ENCODE assay signal across 8 cellular contexts in genomic region chr12:56634837-56635538, GRCh38. TPM values are rescaled to one million over a fixed set of nuclear protein-coding genes. Genes with fewer than 3 reads are reported as not detected.
DNase-seq lines count a peak whose midpoint lies in the region; ATAC-seq and TF ChIP-seq lines count a peak whose summit lies in the region.

No MANE protein-coding gene starts in this region.

- TF ChIP-seq CTCF in left ventricle myocardium inferior (IDR thresholded peaks at IDR 0.05; ENCODE audit: borderline replicate concordance), result peak; percentile 54

- H3K27ac ChIP-seq in angular gyrus (ENCODE audit: low read depth, low read length) (peak overlapping the region; percentile 88), left ventricle myocardium inferior (replicated peaks) (peak overlapping the region; percentile 97)

- peak; percentile 23 for DNase-seq in DMS79 treated with DMSO at 0.1 percent for 48 hours (lab: John Stamatoyannopoulos, UW)
- DNase-seq in H7, result peak; percentile 89
- DNase-seq in NCI-H1417 treated with DMSO at 0.1 percent for 48 hours (lab: John Stamatoyannopoulos, UW), result peak; percentile 17
- peak; percentile 43 to 71 (median 56) for DNase-seq in T-helper 1 cell
- DNase-seq in left ventricle myocardium inferior, result peak; percentile 75
- peak; percentile 50 to 96 (median 72) for DNase-seq in posterior cingulate gyrus

- intact Hi-C loops in left ventricle myocardium inferior (cut with micrococcal nuclease) (no loop called here), posterior cingulate gyrus (cut with DNase I) (loop anchor here (5.0 kb wide), 1 partner anchor 63 kb away; no protein-coding TSS in a partner anchor)

- peaks cover 92% of the 10 kb centered on the region for H3K4me1 ChIP-seq in left ventricle myocardium inferior

- ATAC-seq in GM21367 (IDR thresholded peaks at IDR 0.05; ENCODE audit: unreplicated experiment), result no peak

- H3K9me3 ChIP-seq in left ventricle myocardium inferior (replicated peaks), result no peaks in the 10 kb centered on the region

- H3K27me3 ChIP-seq in H7 (ENCODE audit: control insufficient read depth, insufficient read depth, low read length) (no peaks in the 10 kb centered on the region), left ventricle myocardium inferior (ENCODE audit: low read depth) (no peaks in the 10 kb centered on the region)

- H3K36me3 ChIP-seq in H7 (replicated peaks; ENCODE audit: control insufficient read depth, insufficient read depth, low read length) (peaks cover 16% of the 10 kb centered on the region), left ventricle myocardium inferior (peaks cover 28% of the 10 kb centered on the region)

- H3K4me3 ChIP-seq in H7 (ENCODE audit: insufficient read depth, low read depth, low read length), result peak overlapping the region; percentile 87
- H3K4me3 ChIP-seq in left ventricle myocardium inferior, result peak overlapping the region; percentile 87

RNA-seq across cellular contexts. Expression of gene BAZ2A, which starts 4.9 kb away (rescaled TPM):
- total RNA-seq in H7 (2014; rRNA removed; shearing (Covaris generic)), result 23.6 and 24.6 TPM in 2 replicates
- total RNA-seq in left ventricle myocardium inferior, result 39.1 TPM

RNA-seq across cellular contexts. Expression of gene ATP5F1B, which starts 10.8 kb away (rescaled TPM):
- total RNA-seq in H7 (2014; rRNA removed; shearing (Covaris generic)), result 959 and 1,061 TPM in 2 replicates
- total RNA-seq in left ventricle myocardium inferior, result 3,068 TPM

RNA-seq across cellular contexts. Expression of gene PTGES3, which starts 53.1 kb away (rescaled TPM):
- total RNA-seq in H7 (2014; rRNA removed; shearing (Covaris generic)), result 167 and 189 TPM in 2 replicates
- total RNA-seq in left ventricle myocardium inferior, result 136 TPM

Comparison
In these comparisons a context has a peak if more than half of its experiments do, and no peak if none do; other contexts are left out.
1. DNase-seq: peak in every context shown above with its lines; median percentile 89 in H7; 75 in left ventricle myocardium inferior; 72 in posterior cingulate gyrus; 56 in T-helper 1 cell; 23 in DMS79 treated with DMSO at 0.1 percent for 48 hours; 17 in NCI-H1417 treated with DMSO at 0.1 percent for 48 hours.